ENCODE assay signal across 9 cellular contexts in genomic region chr9:129641751-129642585, GRCh38. TPM values are rescaled to one million over a fixed set of nuclear protein-coding genes. Genes with fewer than 3 reads are reported as not detected.
DNase-seq lines count a peak whose midpoint lies in the region; ATAC-seq, FAIRE-seq and TF ChIP-seq lines count a peak whose summit lies in the region.
"Had no signal": no experiment of that assay in that cellular context is flagged by ENCODE, and none has a peak within 500 bp of the region (broad histone marks: within the 10 kb centered on the region; RNA-seq: fewer than 3 reads in every experiment).

Gene ASB6, minus strand, starts transcription at chr9:129642151. Its CDS starts 152 bp downstream, at chr9:129641999.

- FAIRE-seq in kidney (lab: Jason Lieb, UNC) = peak; percentile 17
- FAIRE-seq: islet of Langerhans had no signal

- H3K9ac ChIP-seq in kidney (ENCODE audit: low read length in 2 of 2) = peak within 1 kb of the TSS; percentile 74 to 88

- intact Hi-C loops in kidney (cut with DNase I) = loop anchor here (10.0 kb wide), 1 partner anchor 143 kb away; no protein-coding TSS in a partner anchor

- peaks cover 8 to 28% of the 10 kb centered on the region in 2 donors for H3K4me1 ChIP-seq in kidney (ENCODE audit: control insufficient read depth in 1 of 2, insufficient read depth in 1 of 2, low read depth in 1 of 2, low read length in 2 of 2)

- DNase-seq in AG09319 (ENCODE audit: extremely low read depth, low read depth) (peak; percentile 95), NCI-H446 (lab: John Stamatoyannopoulos, UW) (peak; percentile 52 to 82), cerebellar cortex (ENCODE audit: low spot score) (peak; percentile 92), kidney (peak; percentile 99)
- peak; percentile 98 for DNase-seq in stimulated activated CD4-positive, alpha-beta T cell treated with anti-CD3 and anti-CD28 coated beads, Interleukin-15, amount 100 ng/mL, for 24 hours

- ATAC-seq in GM18907 (IDR thresholded peaks at IDR 0.05; ENCODE audit: unreplicated experiment) (peak; percentile 89), HG03175 (IDR thresholded peaks at IDR 0.05; ENCODE audit: unreplicated experiment) (peak; percentile 88)
- peak; percentile 90 to 94 for ATAC-seq in activated CD4-positive, CD25-positive, alpha-beta regulatory T cell treated with anti-CD3 and anti-CD28 coated beads, Interleukin-2, amount 50 U/mL, for 24 hours

- H3K4me3 ChIP-seq in kidney (ENCODE audit: low read length in 2 of 2) = peak within 1 kb of the TSS; percentile 77 to 90

- H3K27ac ChIP-seq in kidney (ENCODE audit: low read depth in 2 of 2, low read length in 2 of 2) = peak within 1 kb of the TSS; percentile 89 to 90

- peak; percentile 63 for TF ChIP-seq CTCF in AG09319 (IDR thresholded peaks at IDR 0.05; ENCODE audit: low read depth, low read length)
- TF ChIP-seq CTCF in kidney (IDR thresholded peaks at IDR 0.05; ENCODE audit: borderline replicate concordance, extremely low read depth, insufficient read depth) = peak; percentile 85

- no peaks in the 10 kb centered on the region for H3K9me3 ChIP-seq in kidney (ENCODE audit: control insufficient read depth in 1 of 2, low read length in 2 of 2)

- H3K36me3 ChIP-seq in kidney (ENCODE audit: control insufficient read depth in 1 of 2, insufficient read depth in 2 of 2, low read length in 2 of 2) = peaks cover 18 to 25% of the 10 kb centered on the region in 2 donors

RNA-seq across cellular contexts. Expression of gene ASB6, which starts in this region (rescaled TPM):
- total RNA-seq in kidney = 22.5 TPM
- polyA plus RNA-seq in kidney (ENCODE audit: insufficient read depth, low read depth, low replicate concordance) = 18.1 TPM

Comparison
In these comparisons a context has a peak if more than half of its experiments do, and no peak if none do; other contexts are left out.
1. Peak in every context shown above with its lines: DNase-seq, ATAC-seq, H3K4me3 ChIP-seq and H3K27ac ChIP-seq.